In the genomic region with DNA sequence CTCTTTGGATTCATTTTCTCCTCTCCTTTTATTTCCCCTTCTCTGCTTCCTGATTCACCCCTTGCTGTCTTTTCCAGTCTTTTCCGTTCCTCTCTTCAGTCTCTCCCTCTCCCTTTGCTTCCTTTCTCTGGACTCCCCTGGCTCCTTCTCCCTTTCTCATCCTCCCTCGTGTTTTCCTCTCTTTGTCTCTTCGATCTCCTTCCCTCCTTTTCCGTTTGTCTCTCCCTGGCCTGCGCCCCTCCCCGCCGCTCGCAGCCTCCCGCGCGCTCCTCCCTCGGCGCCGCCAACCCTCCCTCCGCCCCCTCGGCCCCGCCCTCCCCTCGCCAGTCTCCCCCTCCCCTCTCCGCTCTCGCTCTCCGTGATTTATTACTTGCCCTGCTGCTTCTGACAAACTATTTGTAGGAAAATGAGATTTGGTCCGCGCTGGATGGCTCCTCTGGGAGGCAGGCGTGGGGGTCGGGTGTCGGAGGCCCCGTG, we compare ENCODE assay signal across 7 cellular contexts. TPM values are rescaled to one million over a fixed set of nuclear protein-coding genes. Genes with fewer than 3 reads are reported as not detected.
A peak's percentile ranks its signal among the peaks of the same experiment; 100 is the strongest.
DNase-seq lines count a peak whose midpoint lies in the region; ATAC-seq and TF ChIP-seq lines count a peak whose summit lies in the region.

No MANE protein-coding gene starts in this region.

- intact Hi-C loops in dorsolateral prefrontal cortex (cut with DNase I), result no loop called here

- H3K27ac ChIP-seq in dorsolateral prefrontal cortex (peak overlapping the region in 3 of 59 donors; percentile 11 to 52 (median 43)), lung (ENCODE audit: low read depth in 1 of 2, low read length in 1 of 2) (peak overlapping the region in 1 of 2 donors; percentile 77)

- H3K4me3 ChIP-seq in dorsolateral prefrontal cortex (peak overlapping the region; percentile 14 to 67 (median 46)), lung (no peak overlapping the region)

- WGBS in lung, 2 donors, result 0 to 1% methylated on average over 27 of the region's 27 CpGs

- no peaks in the 10 kb centered on the region for H3K36me3 ChIP-seq in lung (ENCODE audit: control insufficient read depth in 2 of 2, insufficient read depth in 2 of 2, low read length in 2 of 2)

- no peak for TF ChIP-seq CTCF in GM20000 (IDR thresholded peaks at IDR 0.05; ENCODE audit: extremely low read depth, missing control alignments)
- no peak for TF ChIP-seq CTCF in dorsolateral prefrontal cortex (IDR thresholded peaks at IDR 0.05 in 54 of 56, conservative IDR thresholded peaks at IDR 0.05 in 2 of 56; ENCODE audit: low read depth in 1 of 56, partially characterized antibody in 56 of 56)
- TF ChIP-seq CTCF in lung (IDR thresholded peaks at IDR 0.05; ENCODE audit: control extremely low read depth, extremely low read depth), result no peak

- peaks cover 0 to 2% of the 10 kb centered on the region in 2 donors for H3K4me1 ChIP-seq in lung (ENCODE audit: control insufficient read depth in 2 of 2, insufficient read depth in 2 of 2, low read length in 2 of 2)

- H3K9me3 ChIP-seq in lung (ENCODE audit: control insufficient read depth in 2 of 2, insufficient read depth in 1 of 2, low read length in 1 of 2), result no peaks in the 10 kb centered on the region

- H3K27me3 ChIP-seq in dorsolateral prefrontal cortex (no peaks in the 10 kb centered on the region), lung (ENCODE audit: control insufficient read depth, insufficient read depth) (no peaks in the 10 kb centered on the region)

- DNase-seq in GM20000 (ENCODE audit: low spot score), result peak; percentile 67
- DNase-seq in NCI-H2171 (lab: John Stamatoyannopoulos, UW), result peak; percentile 83
- peak; percentile 29 to 45 for DNase-seq in activated CD4-positive, alpha-beta T cell treated with anti-CD3 and anti-CD28 coated beads for 24 hours (ENCODE audit: low read depth in 2 of 2)
- DNase-seq in dorsolateral prefrontal cortex, result no peak
- peak; percentile 61 for DNase-seq in lung (ENCODE audit: low spot score)
- DNase-seq in stimulated activated CD8-positive, alpha-beta memory T cell treated with anti-CD3 and anti-CD28 coated beads, Interleukin-12 subunit alpha, Interleukin-12 subunit beta, amount 100 ng/mL, for 24 hours (ENCODE audit: extremely low read depth), result peak; percentile 11

- peak; percentile 68 for ATAC-seq in lung (ENCODE audit: insufficient read depth, low FRiP score)
- no peak for ATAC-seq in HG03025 (IDR thresholded peaks at IDR 0.05; ENCODE audit: low FRiP score, unreplicated experiment)

RNA-seq across cellular contexts. Expression of a gene that starts 46.0 kb away (rescaled TPM):
- total RNA-seq in dorsolateral prefrontal cortex (1 to 10 TPM in 64 of 120 experiments, under 1 TPM in 38, not detected in 18; 0.18 to 5.1 (median 1.4) TPM), lung (1 to 10 TPM in 1 of 2 donors, under 1 TPM in 1; 0.28 to 5.9 TPM)
- polyA plus RNA-seq in lung, result 1 to 10 TPM in 1 of 2 donors, under 1 TPM in 1; 0.89 to 3.8 TPM

Comparison
In these comparisons a context has a peak if more than half of its experiments do, and no peak if none do; other contexts are left out.
1. DNase-seq: peak in GM20000 (single experiment), NCI-H2171 (single experiment), activated CD4-positive, alpha-beta T cell treated with anti-CD3 and anti-CD28 coated beads for 24 hours (2 of 2), lung (single experiment) and stimulated activated CD8-positive, alpha-beta memory T cell treated with anti-CD3 and anti-CD28 coated beads, Interleukin-12 subunit alpha, Interleukin-12 subunit beta, amount 100 ng/mL, for 24 hours (single experiment); none in dorsolateral prefrontal cortex (0 of 10).